9 cellular contexts compared by ENCODE assay signal in the genomic region with DNA sequence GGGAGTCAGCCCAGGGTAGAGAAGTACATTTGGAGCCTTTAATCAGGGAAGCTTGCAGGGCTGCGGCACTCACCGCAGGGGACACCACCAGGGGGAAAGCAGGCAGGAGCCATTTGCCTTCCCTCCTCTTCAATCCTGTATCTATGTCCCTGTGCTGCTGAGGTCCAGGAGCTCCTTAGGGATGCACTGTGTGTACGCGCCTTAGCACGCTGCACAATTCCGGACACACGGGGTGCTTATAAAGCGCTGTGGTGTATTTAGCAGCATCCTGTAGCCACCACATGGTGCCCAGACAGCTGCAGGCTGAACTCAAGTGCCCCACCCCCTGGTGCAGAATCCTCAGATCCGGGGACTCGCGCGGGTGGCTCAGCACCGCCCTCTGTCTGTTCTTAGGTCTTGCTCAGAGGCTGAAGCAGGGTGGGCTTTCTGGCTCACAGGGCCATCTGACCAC.
DNase-seq lines count a peak whose midpoint lies in the region; ATAC-seq lines count a peak whose summit lies in the region.
"Had no signal": no experiment of that assay in that cellular context is flagged by ENCODE, and none has a peak within 500 bp of the region (broad histone marks: within the 10 kb centered on the region; RNA-seq: fewer than 3 reads in every experiment).

No MANE protein-coding gene starts in this region.

- peak; percentile 51 for ATAC-seq in stimulated activated memory B cell treated with anti-CD40 and anti-IgM and Interleukin-4, amounts not matched to agents 10 μg/mL and 1 μg/mL and 100 μg/mL, for 72 hours
- ATAC-seq: esophagus mucosa had no signal

- peak; percentile 5 to 6 for DNase-seq in activated CD4-positive, alpha-beta T cell treated with anti-CD3 and anti-CD28 coated beads for 4 hours
- DNase-seq in activated CD4-positive, alpha-beta T cell treated with anti-CD3 and anti-CD28 coated beads, Interleukin-2, amount 10 ng/mL, durations not matched to agents 7 days and 5 days = no peak
- peak; percentile 5 for DNase-seq in activated CD4-positive, alpha-beta T cell treated with anti-CD3 and anti-CD28 coated beads, Interleukin-2, amount 50 U/mL, for 1 hour
- DNase-seq in iPS DF 6.9 (ENCODE audit: low read depth, low spot score) (peak; percentile 79), HK-2 (ENCODE audit: unreplicated experiment) (no peak), SIG-M5 (lab: John Stamatoyannopoulos, UW) (no peak), NCI-H2029 (lab: John Stamatoyannopoulos, UW) (no peak)

- no peaks in the 10 kb centered on the region for H3K9me3 Mint-ChIP-seq in activated CD4-positive, alpha-beta T cell treated with anti-CD3 and anti-CD28 coated beads, Interleukin-2, amount 10 ng/mL, durations not matched to agents 7 days and 5 days
- no peaks in the 10 kb centered on the region for H3K9me3 Mint-ChIP-seq in stimulated activated memory B cell treated with anti-CD40 and anti-IgM and Interleukin-4, amounts not matched to agents 10 μg/mL and 1 μg/mL and 100 μg/mL, for 72 hours

- no peak overlapping the region for H3K4me3 Mint-ChIP-seq in activated CD4-positive, alpha-beta T cell treated with anti-CD3 and anti-CD28 coated beads, Interleukin-2, amount 10 ng/mL, durations not matched to agents 7 days and 5 days
- no peak overlapping the region for H3K4me3 Mint-ChIP-seq in stimulated activated memory B cell treated with anti-CD40 and anti-IgM and Interleukin-4, amounts not matched to agents 10 μg/mL and 1 μg/mL and 100 μg/mL, for 72 hours

- H3K27ac Mint-ChIP-seq in activated CD4-positive, alpha-beta T cell treated with anti-CD3 and anti-CD28 coated beads, Interleukin-2, amount 10 ng/mL, durations not matched to agents 7 days and 5 days = no peak overlapping the region
- H3K27ac Mint-ChIP-seq in stimulated activated memory B cell treated with anti-CD40 and anti-IgM and Interleukin-4, amounts not matched to agents 10 μg/mL and 1 μg/mL and 100 μg/mL, for 72 hours = no peak overlapping the region

- POLR2A ChIA-PET in activated CD4-positive, alpha-beta T cell treated with anti-CD3 and anti-CD28 coated beads, Interleukin-2, amount 10 ng/mL, durations not matched to agents 7 days and 5 days (lab: Charles Lee) = no interaction called here

- no CpG with 5 or more reads among the region's 13 CpGs for WGBS in iPS DF 6.9 (ENCODE audit: insufficient coverage, insufficient read length)

- no peaks in the 10 kb centered on the region for H3K36me3 ChIP-seq in iPS DF 6.9 (ENCODE audit: control insufficient read depth, insufficient read depth, low read length)

- H3K4me3 ChIP-seq in iPS DF 6.9 (ENCODE audit: low read length) = no peak overlapping the region

- no peaks in the 10 kb centered on the region; the same call in 1 of the 2 replicates for H3K9me3 ChIP-seq in iPS DF 6.9 (ENCODE audit: control insufficient read depth, insufficient read depth, low read length)

- H3K4me1 Mint-ChIP-seq in activated CD4-positive, alpha-beta T cell treated with anti-CD3 and anti-CD28 coated beads, Interleukin-2, amount 10 ng/mL, durations not matched to agents 7 days and 5 days = no peaks in the 10 kb centered on the region
- H3K4me1 Mint-ChIP-seq in stimulated activated memory B cell treated with anti-CD40 and anti-IgM and Interleukin-4, amounts not matched to agents 10 μg/mL and 1 μg/mL and 100 μg/mL, for 72 hours = no peaks in the 10 kb centered on the region

- no peaks in the 10 kb centered on the region for H3K36me3 Mint-ChIP-seq in activated CD4-positive, alpha-beta T cell treated with anti-CD3 and anti-CD28 coated beads, Interleukin-2, amount 10 ng/mL, durations not matched to agents 7 days and 5 days (ENCODE audit: low read depth)
- H3K36me3 Mint-ChIP-seq in stimulated activated memory B cell treated with anti-CD40 and anti-IgM and Interleukin-4, amounts not matched to agents 10 μg/mL and 1 μg/mL and 100 μg/mL, for 72 hours = no peaks in the 10 kb centered on the region

- peaks cover 2% of the 10 kb centered on the region for H3K27me3 Mint-ChIP-seq in activated CD4-positive, alpha-beta T cell treated with anti-CD3 and anti-CD28 coated beads, Interleukin-2, amount 10 ng/mL, durations not matched to agents 7 days and 5 days
- no peaks in the 10 kb centered on the region for H3K27me3 Mint-ChIP-seq in stimulated activated memory B cell treated with anti-CD40 and anti-IgM and Interleukin-4, amounts not matched to agents 10 μg/mL and 1 μg/mL and 100 μg/mL, for 72 hours

- no peak overlapping the region for H3K27ac ChIP-seq in iPS DF 6.9 (ENCODE audit: low read length)

- CTCF ChIA-PET in activated CD4-positive, alpha-beta T cell treated with anti-CD3 and anti-CD28 coated beads, Interleukin-2, amount 10 ng/mL, durations not matched to agents 7 days and 5 days (lab: Charles Lee) = no interaction called here

- H3K4me1 ChIP-seq in iPS DF 6.9 (ENCODE audit: control insufficient read depth, insufficient read depth, low read length) = peaks cover 5% of the 10 kb centered on the region; the same call in 1 of the 2 replicates

- H3K27me3 ChIP-seq in iPS DF 6.9 (ENCODE audit: control insufficient read depth, insufficient read depth, low read length) = no peaks in the 10 kb centered on the region

Comparison
In these comparisons a context has a peak if more than half of its experiments do, and no peak if none do; other contexts are left out.
1. DNase-seq: peak in activated CD4-positive, alpha-beta T cell treated with anti-CD3 and anti-CD28 coated beads for 4 hours (2 of 2), activated CD4-positive, alpha-beta T cell treated with anti-CD3 and anti-CD28 coated beads, Interleukin-2, amount 50 U/mL, for 1 hour (single experiment) and iPS DF 6.9 (single experiment); none in activated CD4-positive, alpha-beta T cell treated with anti-CD3 and anti-CD28 coated beads, Interleukin-2, amount 10 ng/mL, durations not matched to agents 7 days and 5 days (single experiment), HK-2 (single experiment), SIG-M5 (single experiment) and NCI-H2029 (single experiment).